12 cellular contexts compared by ENCODE assay signal in the genomic region with DNA sequence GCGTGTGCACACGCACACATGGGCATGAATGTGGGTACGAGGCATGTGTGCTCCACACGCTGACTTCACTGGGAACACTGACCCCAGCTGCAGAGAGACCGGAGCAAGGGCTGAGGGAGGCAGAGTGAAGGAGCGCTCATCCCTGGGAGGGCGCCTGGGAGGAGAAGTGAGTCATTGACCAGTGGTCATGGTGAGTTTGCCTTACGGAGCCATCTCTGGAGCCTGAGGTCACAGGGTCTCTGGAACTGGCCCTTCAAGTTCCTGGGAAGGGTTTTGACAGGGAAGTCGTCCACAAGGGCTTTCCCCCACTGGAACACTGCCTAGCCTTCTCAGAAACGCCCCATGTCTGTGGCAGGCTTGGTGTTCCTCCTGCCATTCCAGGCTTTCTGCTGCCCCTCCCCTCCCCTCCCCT. TPM values are rescaled to one million over a fixed set of nuclear protein-coding genes. Genes with fewer than 3 reads are reported as not detected.
A peak's percentile ranks its signal among the peaks of the same experiment; 100 is the strongest.
DNase-seq lines count a peak whose midpoint lies in the region; ATAC-seq and TF ChIP-seq lines count a peak whose summit lies in the region.
"Had no signal": no experiment of that assay in that cellular context is flagged by ENCODE, and none has a peak within 500 bp of the region (broad histone marks: within the 10 kb centered on the region; RNA-seq: fewer than 3 reads in every experiment).

No MANE protein-coding gene starts in this region.

- POLR2A ChIA-PET in CD4-positive, alpha-beta T cell (lab: Charles Lee) = no interaction called here

- no peak overlapping the region for H4K5ac ChIP-seq in mesendoderm (ENCODE audit: low read length)

- no peaks in the 10 kb centered on the region for H3K27me3 ChIP-seq in endodermal cell (ENCODE audit: control insufficient read depth, insufficient read depth, low read length, poor library complexity, severe bottlenecking)
- no peaks in the 10 kb centered on the region for H3K27me3 ChIP-seq in mesendoderm (ENCODE audit: insufficient read depth, low read length, poor library complexity)
- no peaks in the 10 kb centered on the region for H3K27me3 ChIP-seq in CD4-positive, alpha-beta T cell (ENCODE audit: control insufficient read depth, insufficient read depth, low read length)

- no peaks in the 10 kb centered on the region for H3K36me3 Mint-ChIP-seq in endodermal cell (ENCODE audit: low read depth)
- peaks cover 1% of the 10 kb centered on the region for H3K36me3 Mint-ChIP-seq in CD4-positive, alpha-beta T cell (ENCODE audit: low read depth)

- H3K18ac ChIP-seq in mesendoderm (ENCODE audit: low read length) = peak overlapping the region; percentile 13

- CTCF ChIA-PET in CD4-positive, alpha-beta T cell (lab: Charles Lee) = no interaction called here

- H3K4me1 ChIP-seq in endodermal cell (ENCODE audit: control insufficient read depth, insufficient read depth, low read length) (peaks cover 18% of the 10 kb centered on the region), mesendoderm (ENCODE audit: control insufficient read depth, low read depth, low read length) (peaks cover 14% of the 10 kb centered on the region)

- H3K4me1 Mint-ChIP-seq in endodermal cell = peaks cover 28% of the 10 kb centered on the region
- peaks cover 10% of the 10 kb centered on the region for H3K4me1 Mint-ChIP-seq in CD4-positive, alpha-beta T cell (ENCODE audit: low read depth)

- H3K79me1 ChIP-seq in mesendoderm (ENCODE audit: low read length) = no peaks in the 10 kb centered on the region

- H3K4ac ChIP-seq in mesendoderm (ENCODE audit: low read depth, low read length) = no peak overlapping the region

- H3K36me3 ChIP-seq in endodermal cell (ENCODE audit: control insufficient read depth, insufficient read depth, low read length) (no peaks in the 10 kb centered on the region), mesendoderm (ENCODE audit: control insufficient read depth, insufficient read depth, low read length) (no peaks in the 10 kb centered on the region)

- H3K4me3 ChIP-seq in endodermal cell (ENCODE audit: low read length) (peak overlapping the region; percentile 7), mesendoderm (ENCODE audit: low read length) (no peak overlapping the region)
- H3K4me3 ChIP-seq: dorsolateral prefrontal cortex had no signal

- no peak overlapping the region for H2BK120ac ChIP-seq in mesendoderm (ENCODE audit: low read depth, low read length)

- WGBS in endodermal cell (ENCODE audit: insufficient coverage in 1 of 2, insufficient read length in 1 of 2), 2 experiments = 83 to 85% methylated on average over 7 to 10 of the region's 10 CpGs
- WGBS in mesendoderm (ENCODE audit: extremely low coverage, insufficient coverage, low lambda C conversion rate) = no CpG with 5 or more reads among the region's 10 CpGs

- in situ Hi-C loops in Caki2 (cut with HindIII; ENCODE audit: low pct_unique_long_range_greater_than_20kb, low sequenced_read_pairs) = no loop called here

- peak overlapping the region; percentile 48 for H3K27ac Mint-ChIP-seq in endodermal cell
- H3K27ac Mint-ChIP-seq in CD4-positive, alpha-beta T cell = no peak overlapping the region

- peak overlapping the region; percentile 86 for H2BK5ac ChIP-seq in mesendoderm (ENCODE audit: low read length)

- no peaks in the 10 kb centered on the region for H3K9me3 ChIP-seq in endodermal cell (ENCODE audit: control insufficient read depth, low read length)
- no peaks in the 10 kb centered on the region for H3K9me3 ChIP-seq in CD4-positive, alpha-beta T cell (ENCODE audit: control insufficient read depth, low read length)

- no peak overlapping the region for H4K8ac ChIP-seq in mesendoderm (ENCODE audit: low read depth, low read length)

- no peak for TF ChIP-seq CTCF in endodermal cell (conservative IDR thresholded peaks at IDR 0.05)
- TF ChIP-seq CTCF in CD4-positive, alpha-beta T cell (IDR thresholded peaks at IDR 0.05) = no peak

- peaks cover 3% of the 10 kb centered on the region for H3K27me3 Mint-ChIP-seq in endodermal cell (ENCODE audit: insufficient read depth)
- H3K27me3 Mint-ChIP-seq in CD4-positive, alpha-beta T cell = no peaks in the 10 kb centered on the region
- H3K27me3 Mint-ChIP-seq: CD4-positive, alpha-beta memory T cell had no signal

- H3K27ac ChIP-seq in endodermal cell (ENCODE audit: low read depth, low read length) (no peak overlapping the region), mesendoderm (ENCODE audit: low read depth, low read length) (peak overlapping the region; percentile 25), substantia nigra (ENCODE audit: low read depth, low read length, poor library complexity, severe bottlenecking) (no peak overlapping the region)
- no peak overlapping the region for H3K27ac ChIP-seq in CD4-positive, alpha-beta T cell (ENCODE audit: low read depth, low read length)
- H3K27ac ChIP-seq: dorsolateral prefrontal cortex had no signal

- DNase-seq in Caki2 (ENCODE audit: low read depth) (peak; percentile 78), M059J (ENCODE audit: low read depth) (peak; percentile 97), endodermal cell (peak; percentile 62), mesendoderm (peak; percentile 63), substantia nigra (lab: John Stamatoyannopoulos, UW) (no peak)
- DNase-seq in CD4-positive, alpha-beta T cell = no peak
- DNase-seq: activated T-cell treated with anti-CD3 and anti-CD28 coated beads, Interleukin-2, amount 50 U/mL, for 48 hours; CD4-positive, alpha-beta memory T cell; NCI-H1417 treated with DMSO at 0.1 percent for 48 hours had no signal

- no peak overlapping the region for H3K23ac ChIP-seq in mesendoderm (ENCODE audit: low read length)

- no peaks in the 10 kb centered on the region for H3K9me3 Mint-ChIP-seq in endodermal cell
- no peaks in the 10 kb centered on the region for H3K9me3 Mint-ChIP-seq in CD4-positive, alpha-beta T cell

- H3K4me3 Mint-ChIP-seq in endodermal cell = no peak overlapping the region
- H3K4me3 Mint-ChIP-seq in CD4-positive, alpha-beta T cell = no peak overlapping the region

- intact Hi-C loops in CD4-positive, alpha-beta T cell (cut with DNase I, micrococcal nuclease) = no loop called here

- no peaks in the 10 kb centered on the region for H3K79me2 ChIP-seq in mesendoderm (ENCODE audit: control insufficient read depth, insufficient read depth, low read length)

- H3K9ac ChIP-seq in endodermal cell (ENCODE audit: extremely low read depth, low read length, poor library complexity, severe bottlenecking) (no peak overlapping the region), mesendoderm (ENCODE audit: low read length) (no peak overlapping the region)

- no peak overlapping the region for H3K4me2 ChIP-seq in mesendoderm (ENCODE audit: low read length)

- H2AK5ac ChIP-seq in mesendoderm (ENCODE audit: low read length) = no peak overlapping the region

- H3K56ac ChIP-seq in mesendoderm (ENCODE audit: low read length) = peak overlapping the region; percentile 81

- no peak overlapping the region for H2BK15ac ChIP-seq in mesendoderm (replicated peaks; ENCODE audit: low read depth)

- ATAC-seq in HG03025 (IDR thresholded peaks at IDR 0.05; ENCODE audit: low FRiP score, unreplicated experiment) (no peak), GM18867 (IDR thresholded peaks at IDR 0.05; ENCODE audit: unreplicated experiment) (no peak)
- ATAC-seq in CD4-positive, alpha-beta T cell (ENCODE audit: poor library complexity) = no peak

RNA-seq across cellular contexts. Expression of a gene that starts 14.3 kb away (rescaled TPM):
- total RNA-seq in Caki2 (2014; rRNA removed; shearing (Covaris generic); ENCODE audit: low replicate concordance) = 36.1 and 38.3 TPM in 2 replicates
- 22.3 and 32.6 TPM in 2 replicates for total RNA-seq in M059J (2014; rRNA removed; shearing (Covaris generic))
- 10 to 100 TPM; 19.5 to 22.9 TPM for total RNA-seq in endodermal cell
- polyA plus RNA-seq in endodermal cell (2013, experiment 1 of 2) = 19.9 TPM
- polyA plus RNA-seq in endodermal cell (2013, experiment 2 of 2) = 17.1 TPM
- polyA plus RNA-seq in mesendoderm (2013, experiment 1 of 2) = 13.8 TPM
- polyA plus RNA-seq in mesendoderm (2013, experiment 2 of 2) = 14.3 TPM
- 10 to 100 TPM; 17.7 to 19.0 TPM for total RNA-seq in CD4-positive, alpha-beta T cell

RNA-seq across cellular contexts. Expression of a gene that starts 15.2 kb away (rescaled TPM):
- 92.7 and 116 TPM in 2 replicates for total RNA-seq in Caki2 (2014; rRNA removed; shearing (Covaris generic); ENCODE audit: low replicate concordance)
- total RNA-seq in M059J (2014; rRNA removed; shearing (Covaris generic)) = 88.1 and 92.1 TPM in 2 replicates
- 10 to 100 TPM; 37.1 to 45.8 TPM for total RNA-seq in endodermal cell
- 34.9 TPM for polyA plus RNA-seq in endodermal cell (2013, experiment 1 of 2)
- polyA plus RNA-seq in endodermal cell (2013, experiment 2 of 2) = 34.2 TPM
- polyA plus RNA-seq in mesendoderm (2013, experiment 1 of 2) = 12.0 TPM
- polyA plus RNA-seq in mesendoderm (2013, experiment 2 of 2) = 11.6 TPM
- total RNA-seq in CD4-positive, alpha-beta T cell = 1 to 10 TPM; 3.1 to 3.6 TPM

Comparison
In these comparisons a context has a peak if more than half of its experiments do, and no peak if none do; other contexts are left out.
1. DNase-seq: peak in Caki2 (single experiment), M059J (single experiment), endodermal cell (single experiment) and mesendoderm (single experiment); none in substantia nigra (0 of 49) and CD4-positive, alpha-beta T cell (0 of 10).
2. RNA of a gene that starts 15.2 kb away (total RNA-seq): 92.7 to 116 TPM in Caki2, 88.1 to 92.1 TPM in M059J and 37.1 to 45.8 TPM in endodermal cell; 3.1 to 3.6 TPM in CD4-positive, alpha-beta T cell; every median in the first group is over 4 times any median in the second.